16 cellular contexts compared by ENCODE assay signal in genomic region chr10:28687683-28688001, GRCh38.
"Had no signal": no experiment of that assay in that cellular context is flagged by ENCODE, and none has a peak within 500 bp of the region (broad histone marks: within the 10 kb centered on the region; RNA-seq: fewer than 3 reads in every experiment).

No MANE protein-coding gene starts in this region.

- H3K4me1 Mint-ChIP-seq: activated CD4-positive, alpha-beta T cell treated with anti-CD3 and anti-CD28 coated beads for 36 hours; immature natural killer cell had no signal

- H3K4me3 ChIP-seq: dorsolateral prefrontal cortex, tibial artery, vagina had no signal

- DNase-seq: activated CD4-positive, alpha-beta T cell treated with anti-CD3 and anti-CD28 coated beads for 36 hours; activated CD4-positive, alpha-beta T cell treated with anti-CD3 and anti-CD28 coated beads, Interleukin-2, amount 50 U/mL, for 48 hours; activated gamma-delta T cell treated with Interleukin-2 at 50 U/mL for 16 hours; activated T-cell treated with anti-CD3 and anti-CD28 coated beads for 4 hours; caudate nucleus; dorsolateral prefrontal cortex; immature natural killer cell; nucleus accumbens; stimulated activated CD4-positive, alpha-beta T cell treated with anti-CD3 and anti-CD28 coated beads, Interleukin-12 subunit alpha, Interleukin-12 subunit beta, amount 100 ng/mL, for 4 hours; stimulated activated CD4-positive, alpha-beta T cell treated with anti-CD3 and anti-CD28 coated beads, Interleukin-1b, Interleukin-23, amount 100 ng/mL, for 48 hours; stimulated activated naive CD4-positive, alpha-beta T cell treated with Interleukin-2 at 50 U/mL for 16 hours; tibial artery had no signal

- H3K27me3 ChIP-seq: tibial artery, vagina had no signal

- H3K27ac Mint-ChIP-seq: activated CD4-positive, alpha-beta T cell treated with anti-CD3 and anti-CD28 coated beads for 36 hours; activated naive CD8-positive, alpha-beta T cell; activated T-helper 1 cell treated with anti-CD3 and anti-CD28 coated beads, Interleukin-12 subunit alpha, Interleukin-12 subunit beta, Interleukin-2, Interleukin-4 antibody, amounts not matched to agents 30 ng/mL and 10 ng/mL and 1 ng/mL, durations not matched to agents 14 hours and 24 hours and 36 hours; immature natural killer cell; nephron had no signal

- H3K9me3 Mint-ChIP-seq: activated T-helper 1 cell treated with anti-CD3 and anti-CD28 coated beads, Interleukin-12 subunit alpha, Interleukin-12 subunit beta, Interleukin-2, Interleukin-4 antibody, amounts not matched to agents 30 ng/mL and 10 ng/mL and 1 ng/mL, durations not matched to agents 14 hours and 24 hours and 36 hours; immature natural killer cell; nephron had no signal

- H3K36me3 Mint-ChIP-seq: activated naive CD8-positive, alpha-beta T cell; immature natural killer cell had no signal

- H3K27ac ChIP-seq: dorsolateral prefrontal cortex, tibial artery, vagina had no signal

- H3K9me3 ChIP-seq: tibial artery, vagina had no signal

- H3K4me1 ChIP-seq: vagina had no signal

- ATAC-seq: activated CD4-positive, alpha-beta T cell treated with anti-CD3 and anti-CD28 coated beads for 36 hours had no signal

- H3K4me3 Mint-ChIP-seq: activated CD4-positive, alpha-beta T cell treated with anti-CD3 and anti-CD28 coated beads for 36 hours; activated naive CD8-positive, alpha-beta T cell; activated T-helper 1 cell treated with anti-CD3 and anti-CD28 coated beads, Interleukin-12 subunit alpha, Interleukin-12 subunit beta, Interleukin-2, Interleukin-4 antibody, amounts not matched to agents 30 ng/mL and 10 ng/mL and 1 ng/mL, durations not matched to agents 14 hours and 24 hours and 36 hours; immature natural killer cell; nephron had no signal

- H3K36me3 ChIP-seq: vagina had no signal
